Comparison of ENCODE assay signal across 8 cellular contexts in the genomic region with DNA sequence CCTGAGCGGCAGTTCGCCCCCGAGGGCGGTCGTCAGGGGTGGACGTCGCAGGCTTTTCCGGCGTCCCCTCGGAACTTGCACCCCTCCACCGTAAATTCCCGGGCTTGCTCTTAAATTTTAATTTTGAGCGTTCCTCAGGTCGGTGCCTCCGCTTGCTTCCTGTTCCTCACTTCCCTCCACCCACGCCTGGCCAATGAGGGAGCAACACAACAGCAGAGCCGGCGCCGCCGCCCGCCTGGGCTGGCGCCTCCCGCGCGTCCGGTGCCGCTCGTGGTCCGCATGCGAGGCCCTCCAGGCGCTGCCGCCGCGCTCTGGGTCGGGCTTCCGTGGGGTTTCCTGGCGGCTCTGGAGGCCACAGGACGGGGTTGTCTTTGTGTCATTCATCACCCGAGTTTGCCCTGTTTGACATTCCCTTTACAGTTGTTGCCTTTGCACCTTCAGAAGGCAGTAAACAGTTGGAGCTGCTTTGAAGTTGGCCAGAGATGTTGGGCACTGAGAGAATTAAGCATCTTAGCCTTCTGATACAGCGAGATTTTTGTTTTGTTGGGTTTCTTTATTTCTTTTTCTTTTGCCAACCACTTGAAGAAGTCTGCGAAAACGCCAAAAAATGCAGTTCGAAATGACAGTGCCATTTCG. TPM values are rescaled to one million over a fixed set of nuclear protein-coding genes. Genes with fewer than 3 reads are reported as not detected.
DNase-seq lines count a peak whose midpoint lies in the region; ATAC-seq and TF ChIP-seq lines count a peak whose summit lies in the region.

No MANE protein-coding gene starts in this region.

- H3K27me3 ChIP-seq in Panc1 (ENCODE audit: control insufficient read depth, insufficient read depth, low read length): no peaks in the 10 kb centered on the region

- peak overlapping the region; percentile 89 to 96 (median 95) for H3K27ac Mint-ChIP-seq in nephron

- intact Hi-C loops in Panc1 (cut with micrococcal nuclease; ENCODE audit: unreplicated experiment): no loop called here

- BruUV-seq in Panc1 (replicated peaks; lab: Mats Ljungman, UMichigan): no TSS peak

- H3K36me3 ChIP-seq in Panc1 (ENCODE audit: control insufficient read depth, insufficient read depth, low read length): no peaks in the 10 kb centered on the region; the same call in 1 of the 2 replicates

- no peaks in the 10 kb centered on the region for H3K27me3 Mint-ChIP-seq in nephron (ENCODE audit: low read depth)

- in situ Hi-C loops in Panc1 (cut with HindIII; ENCODE audit: low pct_unique_long_range_greater_than_20kb, low sequenced_read_pairs): no loop called here

- peak overlapping the region; percentile 92 to 96 (median 95) for H3K4me3 Mint-ChIP-seq in nephron

- ATAC-seq in GM19463 (IDR thresholded peaks at IDR 0.05; ENCODE audit: unreplicated experiment) (peak; percentile 74), Panc1 (peak; percentile 88)

- TF ChIP-seq CTCF in Panc1 (IDR thresholded peaks at IDR 0.05) (no peak), nephron (IDR thresholded peaks at IDR 0.05; ENCODE audit: unreplicated experiment in 3 of 3) (no peak)

- H3K9me3 ChIP-seq in Panc1 (ENCODE audit: control insufficient read depth, insufficient read depth, low read depth, low read length): no peaks in the 10 kb centered on the region

- H3K36me3 Mint-ChIP-seq in nephron (ENCODE audit: low read depth): no peaks in the 10 kb centered on the region

- peaks cover 2% of the 10 kb centered on the region; the same call in 1 of the 2 replicates for H3K4me1 ChIP-seq in Panc1 (ENCODE audit: control insufficient read depth, insufficient read depth, low read length)

- peak overlapping the region; percentile 85 for H3K27ac ChIP-seq in Panc1 (ENCODE audit: low read length)

- CTCF ChIA-PET in Panc1 (lab: Charles Lee): no interaction called here

- DNase-seq in COR-L47 (lab: John Stamatoyannopoulos, UW) (peak; percentile 71), HK-2 (ENCODE audit: unreplicated experiment) (peak; percentile 86), Panc1 (ENCODE audit: low read depth, low spot score) (no peak), fibroblast of peridontal ligament (ENCODE audit: extremely low read depth) (peak; percentile 76)
- DNase-seq in activated T-helper 1 cell treated with anti-CD3 and anti-CD28 coated beads, Interleukin-2, amount 50 U/mL, for 16 hours (ENCODE audit: low read depth in 1 of 2, low spot score in 1 of 2): peak; percentile 70 to 83
- peak; percentile 90 for DNase-seq in stimulated activated naive CD4-positive, alpha-beta T cell treated with Interleukin-2 at 50 U/mL for 16 hours (lab: John Stamatoyannopoulos, UW)

- H3K4me3 ChIP-seq in Panc1 (ENCODE audit: low read depth in 2 of 2, low read length in 2 of 2): peak overlapping the region; percentile 77 to 93

- peaks cover 28% of the 10 kb centered on the region for H3K4me1 Mint-ChIP-seq in nephron

- no peaks in the 10 kb centered on the region for H3K9me3 Mint-ChIP-seq in nephron

- POLR2A ChIA-PET in Panc1 (lab: Charles Lee): no interaction called here

RNA-seq across cellular contexts. Expression of gene SPCS3, which starts 0.7 kb away (rescaled TPM):
- total RNA-seq in Panc1 (2021; ENCODE audit: unreplicated experiment): 78.5 TPM
- 47.3 TPM for polyA plus RNA-seq in Panc1 (2012; ENCODE audit: insufficient read length)

RNA-seq across cellular contexts. Expression of gene ASB5, which starts 51.4 kb away (rescaled TPM):
- not detected for total RNA-seq in Panc1 (2021; ENCODE audit: unreplicated experiment)
- not detected for polyA plus RNA-seq in Panc1 (2012; ENCODE audit: insufficient read length)
